In genomic region chr2:26345554-26346453, GRCh38 we compare ENCODE assay signal across 8 cellular contexts. TPM values are rescaled to one million over a fixed set of nuclear protein-coding genes. Genes with fewer than 3 reads are reported as not detected.
DNase-seq lines count a peak whose midpoint lies in the region; ATAC-seq and TF ChIP-seq lines count a peak whose summit lies in the region.

Gene SELENOI (plus strand): TSS chr2:26346143. CDS start chr2:26346233, 90 bp downstream.

- peaks cover 20% of the 10 kb centered on the region for H3K4me1 Mint-ChIP-seq in T-helper 1 cell treated with Interleukin-12 subunit alpha and Interleukin-12 subunit beta and Interleukin-4 antibody, amounts not matched to agents 30 μg/mL and 1 μg/mL, for 36 hours (ENCODE audit: low read depth)

- H3K9me3 Mint-ChIP-seq in T-helper 1 cell treated with Interleukin-12 subunit alpha and Interleukin-12 subunit beta and Interleukin-4 antibody, amounts not matched to agents 30 μg/mL and 1 μg/mL, for 36 hours, result no peaks in the 10 kb centered on the region

- H3K36me3 ChIP-seq in upper lobe of right lung, result no peaks in the 10 kb centered on the region

- H3K4me3 Mint-ChIP-seq in T-helper 1 cell treated with Interleukin-12 subunit alpha and Interleukin-12 subunit beta and Interleukin-4 antibody, amounts not matched to agents 30 μg/mL and 1 μg/mL, for 36 hours, result peak within 1 kb of the TSS; percentile 98

- H3K27ac ChIP-seq in upper lobe of right lung, result peak within 1 kb of the TSS; percentile 92

- DNase-seq in GM13977 (ENCODE audit: low spot score) (peak; percentile 97), NCI-H1694 (lab: John Stamatoyannopoulos, UW) (peak; percentile 99), amygdala (lab: John Stamatoyannopoulos, UW) (peak; percentile 86 to 100 (median 99)), left cardiac atrium (peak; percentile 98), posterior vena cava (ENCODE audit: low spot score) (peak; percentile 100), upper lobe of right lung (peak; percentile 99)

- TF ChIP-seq CTCF in GM13977 (IDR thresholded peaks at IDR 0.05; ENCODE audit: extremely low read depth, insufficient read depth, missing control alignments) (no peak), upper lobe of right lung (IDR thresholded peaks at IDR 0.05) (no peak)

- H3K9me3 ChIP-seq in upper lobe of right lung, result no peaks in the 10 kb centered on the region

- peaks cover 33% of the 10 kb centered on the region for H3K4me1 ChIP-seq in upper lobe of right lung

- peaks cover 6% of the 10 kb centered on the region for H3K36me3 Mint-ChIP-seq in T-helper 1 cell treated with Interleukin-12 subunit alpha and Interleukin-12 subunit beta and Interleukin-4 antibody, amounts not matched to agents 30 μg/mL and 1 μg/mL, for 36 hours (ENCODE audit: low read depth)

- intact Hi-C loops in left cardiac atrium (cut with DNase I) (no loop called here), posterior vena cava (cut with DNase I) (loop anchor here in 1 of 2 donors (5.0 kb wide), 1 partner anchor 94 kb away; no protein-coding TSS in a partner anchor), upper lobe of right lung (cut with DNase I) (no loop called here)

- in situ Hi-C loops in GM13977 (cut with MboI; ENCODE audit: low pct_unique_long_range_greater_than_20kb, low sequenced_read_pairs, unreplicated experiment), result no loop called here

- H3K4me3 ChIP-seq in upper lobe of right lung, result peak within 1 kb of the TSS; percentile 85

- H3K27ac Mint-ChIP-seq in T-helper 1 cell treated with Interleukin-12 subunit alpha and Interleukin-12 subunit beta and Interleukin-4 antibody, amounts not matched to agents 30 μg/mL and 1 μg/mL, for 36 hours, result peak within 1 kb of the TSS; percentile 97

- no peaks in the 10 kb centered on the region for H3K27me3 ChIP-seq in upper lobe of right lung

- no peaks in the 10 kb centered on the region for H3K27me3 Mint-ChIP-seq in T-helper 1 cell treated with Interleukin-12 subunit alpha and Interleukin-12 subunit beta and Interleukin-4 antibody, amounts not matched to agents 30 μg/mL and 1 μg/mL, for 36 hours (ENCODE audit: low read depth)

- ATAC-seq in HG02884 (IDR thresholded peaks at IDR 0.05; ENCODE audit: unreplicated experiment) (peak; percentile 93), left cardiac atrium (peak; percentile 99), upper lobe of right lung (peak; percentile 99)

RNA-seq across cellular contexts. Expression of gene SELENOI, which starts in this region (rescaled TPM):
- total RNA-seq in left cardiac atrium (10 to 100 TPM; 13.5 to 20.4 TPM), posterior vena cava (10 to 100 TPM; 12.2 to 14.6 TPM), upper lobe of right lung (14.8 TPM)

Comparison
In these comparisons a context has a peak if more than half of its experiments do, and no peak if none do; other contexts are left out.
1. Peak in every context shown above with its lines: DNase-seq, ATAC-seq, H3K4me3 ChIP-seq and H3K27ac ChIP-seq.